ENCODE assay signal across 8 cellular contexts in genomic region chr12:113676547-113676946, GRCh38.
"Had no signal": no experiment of that assay in that cellular context is flagged by ENCODE, and none has a peak within 500 bp of the region (broad histone marks: within the 10 kb centered on the region; RNA-seq: fewer than 3 reads in every experiment).

No MANE protein-coding gene starts in this region.

- ATAC-seq: GM12878 had no signal

- H3K4me3 ChIP-seq: GM12878 had no signal

- DNase-seq: GDM1, GF-D8 had no signal

- FAIRE-seq: G401.6, GM12878, GM12891, GM12892, GM18507, GM19239 had no signal
